In genomic region chr1:226654046-226654445, GRCh38 we compare ENCODE assay signal across 11 cellular contexts.
A peak's percentile ranks its signal among the peaks of the same experiment; 100 is the strongest.
DNase-seq lines count a peak whose midpoint lies in the region; ATAC-seq and TF ChIP-seq lines count a peak whose summit lies in the region.
"Had no signal": no experiment of that assay in that cellular context is flagged by ENCODE, and none has a peak within 500 bp of the region (broad histone marks: within the 10 kb centered on the region; RNA-seq: fewer than 3 reads in every experiment).

No MANE protein-coding gene starts in this region.

- H3K4me3 ChIP-seq in iPS DF 6.9 (ENCODE audit: low read length): no peak overlapping the region

- CTCF ChIA-PET in activated B cell treated with CpG ODN at 0.5 μM for 24 hours (lab: Charles Lee): interaction anchor here (0.6 to 2.6 kb wide), 7 partner anchors 8 to 60 kb away, joined by 3 to 15 read pairs (median 4); no protein-coding TSS in a partner anchor
- CTCF ChIA-PET in HEK293T (lab: Yijun Ruan, JAX): interaction anchor here (1.0 to 1.2 kb wide), 2 partner anchors 11 to 19 kb away, joined by 4 to 5 read pairs; no protein-coding TSS in a partner anchor

- WGBS in iPS DF 6.9 (ENCODE audit: insufficient coverage, insufficient read length): no CpG with 5 or more reads among the region's 7 CpGs

- H3K4me3 Mint-ChIP-seq in activated T-cell treated with anti-CD3 and anti-CD28 coated beads, Interleukin-2, amount 50 U/mL, for 72 hours: peak overlapping the region; percentile 92 to 97
- peak overlapping the region; percentile 85 for H3K4me3 Mint-ChIP-seq in activated B cell treated with CpG ODN at 0.5 μM for 24 hours
- H3K4me3 Mint-ChIP-seq in stimulated activated naive B cell treated with anti-CD40 and anti-IgM and Interleukin-4, amounts not matched to agents 10 μg/mL and 1 μg/mL and 100 μg/mL, for 72 hours: peak overlapping the region; percentile 77 to 86

- H3K27ac ChIP-seq in iPS DF 6.9 (ENCODE audit: low read length): no peak overlapping the region

- in situ Hi-C loops in KBM-7 (cut with MboI; ENCODE audit: low pct_unique_long_range_greater_than_20kb, low sequenced_read_pairs): no loop called here

- intact Hi-C loops in activated B cell treated with CpG ODN at 0.5 μM for 24 hours (cut with micrococcal nuclease): no loop called here

- ATAC-seq in activated T-cell treated with anti-CD3 and anti-CD28 coated beads, Interleukin-2, amount 50 U/mL, for 72 hours (replicated peaks in 1 of 2): no peak
- no peak for ATAC-seq in activated B cell treated with CpG ODN at 0.5 μM for 24 hours (ENCODE audit: low read depth)
- no peak for ATAC-seq in stimulated activated naive B cell treated with anti-CD40 and anti-IgM and Interleukin-4, amounts not matched to agents 10 μg/mL and 1 μg/mL and 100 μg/mL, for 72 hours (replicated peaks)
- ATAC-seq in GM18502 (IDR thresholded peaks at IDR 0.05; ENCODE audit: poor library complexity, unreplicated experiment): no peak

- H3K36me3 ChIP-seq in iPS DF 6.9 (ENCODE audit: control insufficient read depth, insufficient read depth, low read length): no peaks in the 10 kb centered on the region
- H3K36me3 ChIP-seq: BE2C had no signal

- POLR2A ChIA-PET in activated B cell treated with CpG ODN at 0.5 μM for 24 hours (lab: Charles Lee): interaction anchor here (0.6 to 18.4 kb wide), 18 partner anchors 9 to 1132 kb away, joined by 3 to 451 read pairs (median 4); partner anchors contain the start of gene ITPKB
- POLR2A ChIA-PET in HEK293T (lab: Yijun Ruan, JAX): interaction anchor here (1.3 kb wide), 1 partner anchor 49 kb away, joined by 3 read pairs; no protein-coding TSS in a partner anchor

- H3K27me3 ChIP-seq in iPS DF 6.9 (ENCODE audit: control insufficient read depth, insufficient read depth, low read length): no peaks in the 10 kb centered on the region
- H3K27me3 ChIP-seq: BE2C had no signal

- no peaks in the 10 kb centered on the region for H3K9me3 Mint-ChIP-seq in activated T-cell treated with anti-CD3 and anti-CD28 coated beads, Interleukin-2, amount 50 U/mL, for 72 hours
- H3K9me3 Mint-ChIP-seq in activated B cell treated with CpG ODN at 0.5 μM for 24 hours: no peaks in the 10 kb centered on the region
- H3K9me3 Mint-ChIP-seq in stimulated activated naive B cell treated with anti-CD40 and anti-IgM and Interleukin-4, amounts not matched to agents 10 μg/mL and 1 μg/mL and 100 μg/mL, for 72 hours: no peaks in the 10 kb centered on the region

- no peaks in the 10 kb centered on the region for H3K27me3 Mint-ChIP-seq in activated T-cell treated with anti-CD3 and anti-CD28 coated beads, Interleukin-2, amount 50 U/mL, for 72 hours (ENCODE audit: low read depth)
- no peaks in the 10 kb centered on the region for H3K27me3 Mint-ChIP-seq in activated B cell treated with CpG ODN at 0.5 μM for 24 hours
- no peaks in the 10 kb centered on the region for H3K27me3 Mint-ChIP-seq in stimulated activated naive B cell treated with anti-CD40 and anti-IgM and Interleukin-4, amounts not matched to agents 10 μg/mL and 1 μg/mL and 100 μg/mL, for 72 hours

- TF ChIP-seq CTCF in activated B cell treated with CpG ODN at 0.5 μM for 24 hours (IDR thresholded peaks at IDR 0.05): no peak

- H3K4me1 Mint-ChIP-seq in activated T-cell treated with anti-CD3 and anti-CD28 coated beads, Interleukin-2, amount 50 U/mL, for 72 hours (ENCODE audit: low read depth): peaks cover 20% of the 10 kb centered on the region
- H3K4me1 Mint-ChIP-seq in activated B cell treated with CpG ODN at 0.5 μM for 24 hours: peaks cover 21% of the 10 kb centered on the region
- peaks cover 0 to 51% of the 10 kb centered on the region in 2 donors for H3K4me1 Mint-ChIP-seq in stimulated activated naive B cell treated with anti-CD40 and anti-IgM and Interleukin-4, amounts not matched to agents 10 μg/mL and 1 μg/mL and 100 μg/mL, for 72 hours

- H3K9me3 ChIP-seq in iPS DF 6.9 (ENCODE audit: control insufficient read depth, insufficient read depth, low read length): no peaks in the 10 kb centered on the region
- H3K9me3 ChIP-seq: BE2C had no signal

- no peak for DNase-seq in activated T-cell treated with anti-CD3 and anti-CD28 coated beads, Interleukin-2, amount 50 U/mL, for 72 hours
- DNase-seq in activated T-cell treated with anti-CD3 and anti-CD28 coated beads for 4 hours (no peak), activated B cell treated with CpG ODN at 0.5 μM for 24 hours (no peak), iPS DF 6.9 (ENCODE audit: low read depth, low spot score) (peak; percentile 48), HEK293T (ENCODE audit: extremely low spot score) (no peak), KBM-7 (no peak)
- no peak for DNase-seq in stimulated activated naive B cell treated with anti-CD40 and anti-IgM and Interleukin-4, amounts not matched to agents 10 μg/mL and 1 μg/mL and 100 μg/mL, for 72 hours
- DNase-seq: GOT3, NCI-H2107 had no signal

- H3K27ac Mint-ChIP-seq in activated T-cell treated with anti-CD3 and anti-CD28 coated beads, Interleukin-2, amount 50 U/mL, for 72 hours: peak overlapping the region; percentile 99
- no peak overlapping the region for H3K27ac Mint-ChIP-seq in activated B cell treated with CpG ODN at 0.5 μM for 24 hours
- H3K27ac Mint-ChIP-seq in stimulated activated naive B cell treated with anti-CD40 and anti-IgM and Interleukin-4, amounts not matched to agents 10 μg/mL and 1 μg/mL and 100 μg/mL, for 72 hours: peak overlapping the region; percentile 97

- peaks cover 27% of the 10 kb centered on the region for H3K4me1 ChIP-seq in iPS DF 6.9 (ENCODE audit: control insufficient read depth, insufficient read depth, low read length)

- H3K36me3 Mint-ChIP-seq in activated T-cell treated with anti-CD3 and anti-CD28 coated beads, Interleukin-2, amount 50 U/mL, for 72 hours (ENCODE audit: insufficient read depth in 2 of 2): peaks cover 0 to 4% of the 10 kb centered on the region in 2 donors
- H3K36me3 Mint-ChIP-seq in activated B cell treated with CpG ODN at 0.5 μM for 24 hours (ENCODE audit: low read depth): peaks cover 36% of the 10 kb centered on the region
- H3K36me3 Mint-ChIP-seq in stimulated activated naive B cell treated with anti-CD40 and anti-IgM and Interleukin-4, amounts not matched to agents 10 μg/mL and 1 μg/mL and 100 μg/mL, for 72 hours: peaks cover 23 to 46% of the 10 kb centered on the region in 2 donors

TF ChIP-seq in HEK293T, 16 proteins besides CTCF, POLR2A, EP300 and RAD21:
- TF ChIP-seq TARDBP (IDR thresholded peaks at IDR 0.05): no peak
- no peak for TF ChIP-seq ELF4 (IDR thresholded peaks at IDR 0.05)
- no peak for TF ChIP-seq HDGF (IDR thresholded peaks at IDR 0.05; ENCODE audit: borderline replicate concordance)
- TF ChIP-seq L3MBTL2 (conservative IDR thresholded peaks at IDR 0.05): no peak
